In the genomic region with DNA sequence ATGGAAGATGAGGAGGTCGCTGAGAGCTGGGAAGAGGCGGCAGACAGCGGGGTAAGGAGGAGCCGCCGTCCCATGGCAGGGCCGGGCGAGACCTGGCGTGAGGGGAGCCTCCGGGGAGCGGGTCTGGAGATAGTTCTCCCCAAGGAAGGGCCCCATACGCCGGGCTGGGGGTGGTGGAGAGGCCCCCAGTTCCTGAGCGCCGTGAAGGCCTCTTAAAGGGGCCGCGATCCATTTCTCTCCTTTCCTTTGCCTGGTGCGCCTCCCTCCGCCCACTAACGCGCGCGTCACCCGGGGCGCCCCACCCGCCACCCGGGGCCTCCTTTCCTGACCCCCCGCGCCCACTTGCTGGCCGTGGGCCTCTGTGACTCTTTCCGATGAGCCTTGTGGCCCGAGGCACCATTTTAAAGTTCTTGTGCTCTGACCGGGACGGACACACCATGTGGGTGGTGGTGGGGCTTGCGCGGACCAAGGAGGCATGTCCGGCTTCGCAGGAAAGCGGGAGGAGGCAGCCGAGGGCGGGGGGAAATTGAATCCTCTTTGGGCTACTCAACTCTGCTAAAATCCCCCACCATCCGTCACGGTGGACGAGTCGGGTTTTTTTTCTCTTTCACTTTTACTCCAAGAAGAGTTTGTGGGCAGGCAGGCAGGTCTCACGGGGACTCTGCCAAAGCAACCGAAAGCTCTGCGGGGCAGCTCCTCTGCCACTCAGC, we compare ENCODE assay signal across 8 cellular contexts.
DNase-seq lines count a peak whose midpoint lies in the region; ATAC-seq and TF ChIP-seq lines count a peak whose summit lies in the region.

No MANE protein-coding gene starts in this region.

- peak; percentile 68 for DNase-seq in activated T-cell treated with anti-CD3 and anti-CD28 coated beads for 1 hour (ENCODE audit: low read depth)
- DNase-seq in activated T-cell treated with anti-CD3 and anti-CD28 coated beads, Interleukin-2, amount 50 U/mL, for 1 hour = no peak
- peak; percentile 83 for DNase-seq in NCI-H2171 treated with DMSO at 0.1 percent for 48 hours (lab: John Stamatoyannopoulos, UW)
- DNase-seq in activated CD4-positive, CD25-positive, alpha-beta regulatory T cell (lab: John Stamatoyannopoulos, UW) = peak; percentile 66 to 73 (median 70)
- peak; percentile 90 for DNase-seq in choroid plexus epithelial cell (ENCODE audit: low read depth)
- DNase-seq in left kidney (ENCODE audit: low read depth, low spot score) = peak; percentile 96
- peak; percentile 86 for DNase-seq in stimulated activated CD4-positive, alpha-beta T cell treated with anti-CD3 and anti-CD28 coated beads, Interleukin-1b, Interleukin-23, amount 100 ng/mL, for 48 hours

- TF ChIP-seq CTCF in choroid plexus epithelial cell (conservative IDR thresholded peaks at IDR 0.05; ENCODE audit: low read depth, low read length) = no peak

- ATAC-seq in HG02884 (IDR thresholded peaks at IDR 0.05; ENCODE audit: unreplicated experiment) = peak; percentile 51

- peak overlapping the region; percentile 89 for H3K4me3 ChIP-seq in choroid plexus epithelial cell (ENCODE audit: low read depth, low read length)
